Comparison of ENCODE assay signal across 1 cellular context in genomic region chr1:29470087-29470787, GRCh38.
TF ChIP-seq lines count a peak whose summit lies in the region.

No MANE protein-coding gene starts in this region.

TF ChIP-seq in HepG2, 621 proteins besides CTCF, POLR2A, EP300 and RAD21 (continued from another document):
- TF ChIP-seq ZNF687 (CRISPR knock-in tag; IDR thresholded peaks at IDR 0.05), result no peak
TF ChIP-seq in HepG2: peak in this region for 3.
